Comparison of ENCODE assay signal across 19 cellular contexts in genomic region chr7:42212541-42213090, GRCh38. TPM values are rescaled to one million over a fixed set of nuclear protein-coding genes. Genes with fewer than 3 reads are reported as not detected.
DNase-seq lines count a peak whose midpoint lies in the region; ATAC-seq and TF ChIP-seq lines count a peak whose summit lies in the region.
"Had no signal": no experiment of that assay in that cellular context is flagged by ENCODE, and none has a peak within 500 bp of the region (broad histone marks: within the 10 kb centered on the region; RNA-seq: fewer than 3 reads in every experiment).

No MANE protein-coding gene starts in this region.

- H3K4me3 Mint-ChIP-seq in H9 = peak overlapping the region in 1 of 2 experiments; percentile 45; a peak in 2 of 5 replicates

- H3K23me2 ChIP-seq in H9 (ENCODE audit: insufficient read length, low read depth, low read length, poor library complexity, severe bottlenecking) = no peaks in the 10 kb centered on the region

- H3K36me3 Mint-ChIP-seq in H9 (ENCODE audit: insufficient read depth in 1 of 3, low read depth in 3 of 3) = peaks cover 0 to 4% (median 3%) of the 10 kb centered on the region in 3 experiments; a peak in 2 of 7 replicates

- no peaks in the 10 kb centered on the region for H3K27me3 Mint-ChIP-seq in H9 (ENCODE audit: low read depth)

- TF ChIP-seq CTCF in H9 (conservative IDR thresholded peaks at IDR 0.05) (no peak), left lung (IDR thresholded peaks at IDR 0.05) (no peak)

- peak; percentile 43 for DNase-seq in H9
- peak; percentile 32 for DNase-seq in iPS-NIHi7 (ENCODE audit: extremely low spot score)
- DNase-seq in putamen (ENCODE audit: low spot score) = no peak
- DNase-seq in left lung = no peak
- DNase-seq in NCI-H774 (lab: John Stamatoyannopoulos, UW) = no peak
- DNase-seq: BE2C, EL, Kasumi-1, NCI-H1417, NCI-H1694 treated with DMSO at 0.1 percent for 48 hours, NCI-H2081 treated with DMSO at 0.1 percent for 48 hours, NCI-H2171 treated with DMSO at 0.1 percent for 48 hours, NCI-H526, PC-3, Right ventricle myocardium superior had no signal

- no peak overlapping the region for H3K14ac ChIP-seq in H9 (ENCODE audit: insufficient read depth, low read length)

- H3K36me3 ChIP-seq in ectodermal cell (ENCODE audit: control insufficient read depth, insufficient read depth, low read length) (peaks cover 6% of the 10 kb centered on the region), subcutaneous abdominal adipose tissue (ENCODE audit: control insufficient read depth in 5 of 5, insufficient read depth in 5 of 5, low read length in 5 of 5) (no peaks in the 10 kb centered on the region), left lung (no peaks in the 10 kb centered on the region)
- H3K36me3 ChIP-seq: BE2C had no signal

- H2AFZ ChIP-seq in H9 (ENCODE audit: low read length) = no peak overlapping the region

- H3K4me1 ChIP-seq in H9 (ENCODE audit: insufficient read depth, low read length) (peaks cover 7% of the 10 kb centered on the region; the same call in 1 of the 2 replicates), ectodermal cell (ENCODE audit: control insufficient read depth, insufficient read depth, low read length) (peaks cover 67% of the 10 kb centered on the region), subcutaneous abdominal adipose tissue (ENCODE audit: control insufficient read depth in 5 of 5, insufficient read depth in 5 of 5, low read length in 5 of 5) (peaks cover 0 to 37% (median 8%) of the 10 kb centered on the region in 5 donors), left lung (no peaks in the 10 kb centered on the region)
- H3K4me1 ChIP-seq: A549, BE2C had no signal

- no peak overlapping the region for H2BK12ac ChIP-seq in H9 (ENCODE audit: insufficient read length, low read depth, low read length)

- no peak overlapping the region for H3K9ac ChIP-seq in H9 (ENCODE audit: extremely low read depth, insufficient read length, low read length)
- H3K9ac ChIP-seq in subcutaneous abdominal adipose tissue (ENCODE audit: low read length in 5 of 5) = no peak overlapping the region

- no peaks in the 10 kb centered on the region; the same call in 1 of the 2 replicates for H3K79me2 ChIP-seq in H9 (ENCODE audit: insufficient read depth, low read length)

- no peak overlapping the region for H3K27ac ChIP-seq in H9 (ENCODE audit: insufficient read length, low read depth, low read length)
- H3K27ac ChIP-seq in ectodermal cell (ENCODE audit: insufficient read depth, low read depth, low read length, poor library complexity, severe bottlenecking) = peak overlapping the region; percentile 81
- H3K27ac ChIP-seq in subcutaneous abdominal adipose tissue (ENCODE audit: low read depth, low read length) = peak overlapping the region; percentile 43
- no peak overlapping the region for H3K27ac ChIP-seq in left lung
- H3K27ac ChIP-seq: A549 had no signal

- H2BK5ac ChIP-seq in H9 (ENCODE audit: insufficient read length, low read length) = no peak overlapping the region

- H3K27me3 ChIP-seq in H9 (ENCODE audit: insufficient read depth, low read length) (no peaks in the 10 kb centered on the region), ectodermal cell (ENCODE audit: control insufficient read depth, insufficient read depth, low read length, poor library complexity, severe bottlenecking) (no peaks in the 10 kb centered on the region), subcutaneous abdominal adipose tissue (ENCODE audit: control insufficient read depth in 5 of 5, insufficient read depth in 4 of 5, low read length in 5 of 5) (peaks cover 0 to 2% (median 0%) of the 10 kb centered on the region in 5 donors), left lung (no peaks in the 10 kb centered on the region)

- no peak overlapping the region for H4K91ac ChIP-seq in H9 (ENCODE audit: insufficient read length, low read depth, low read length)

- no peaks in the 10 kb centered on the region for H3K9me3 Mint-ChIP-seq in H9

- H3K4ac ChIP-seq in H9 (ENCODE audit: low read depth, low read length) = no peak overlapping the region

- no peak overlapping the region for H3K23ac ChIP-seq in H9 (ENCODE audit: insufficient read length, low read depth, low read length)

- no peaks in the 10 kb centered on the region for H4K20me1 ChIP-seq in H9 (ENCODE audit: control insufficient read depth, insufficient read depth, insufficient read length)

- no peak overlapping the region for H2BK15ac ChIP-seq in H9 (ENCODE audit: low read depth, low read length)

- H2BK20ac ChIP-seq in H9 (ENCODE audit: low read depth, low read length, poor library complexity, severe bottlenecking) = no peak overlapping the region

- peak overlapping the region; percentile 41 to 84 (median 74) for H3K27ac Mint-ChIP-seq in H9

- H3K4me1 Mint-ChIP-seq in H9 = peaks cover 55 to 63% of the 10 kb centered on the region in 2 experiments

- H4K5ac ChIP-seq in H9 (ENCODE audit: insufficient read length, low read depth, low read length) = no peak overlapping the region

- no peaks in the 10 kb centered on the region for H3K9me3 ChIP-seq in H9 (ENCODE audit: control insufficient read depth, low read depth, low read length)
- H3K9me3 ChIP-seq in ectodermal cell (ENCODE audit: control insufficient read depth, low read length) = no peaks in the 10 kb centered on the region
- H3K9me3 ChIP-seq in subcutaneous abdominal adipose tissue (ENCODE audit: control insufficient read depth in 5 of 5, low read length in 5 of 5) = no peaks in the 10 kb centered on the region
- no peaks in the 10 kb centered on the region for H3K9me3 ChIP-seq in left lung
- H3K9me3 ChIP-seq: A549, BE2C had no signal

- no peak overlapping the region for H3K4me2 ChIP-seq in H9 (ENCODE audit: insufficient read depth, insufficient read length, low read length)
- H3K4me2 ChIP-seq: A549 had no signal

- no peak overlapping the region for H3K56ac ChIP-seq in H9 (ENCODE audit: insufficient read length, low read depth, low read length)

- H3K79me1 ChIP-seq in H9 (ENCODE audit: insufficient read depth, low read depth, low read length, poor library complexity, severe bottlenecking) = no peaks in the 10 kb centered on the region

- intact Hi-C loops in left lung (cut with DNase I) = no loop called here

- H2AK5ac ChIP-seq in H9 (ENCODE audit: insufficient read length, low read length) = no peak overlapping the region

- ATAC-seq in left lung (no peak), GM18873 (IDR thresholded peaks at IDR 0.05; ENCODE audit: low FRiP score, unreplicated experiment) (no peak)
- ATAC-seq: A549, PC-3 had no signal

- H3K18ac ChIP-seq in H9 (ENCODE audit: insufficient read length, low read depth, low read length) = no peak overlapping the region

- no peak overlapping the region for H3K4me3 ChIP-seq in ectodermal cell (ENCODE audit: insufficient read depth, low read depth, low read length)
- H3K4me3 ChIP-seq in subcutaneous abdominal adipose tissue (ENCODE audit: low read depth in 1 of 5, low read length in 5 of 5) = no peak overlapping the region
- no peak overlapping the region for H3K4me3 ChIP-seq in left lung
- H3K4me3 ChIP-seq: A549 had no signal

- H3T11ph ChIP-seq in H9 (ENCODE audit: low read length) = no peak overlapping the region

- H2BK120ac ChIP-seq in H9 (ENCODE audit: low read depth, low read length, poor library complexity, severe bottlenecking) = no peak overlapping the region

- no peak overlapping the region for H4K8ac ChIP-seq in H9 (replicated peaks; ENCODE audit: insufficient read length, low read depth, low read length)

- no CpG with 5 or more reads among the region's 8 CpGs for WGBS in H9 (ENCODE audit: extremely low coverage, insufficient read length, low lambda C conversion rate)
- WGBS in ectodermal cell, 2 experiments = 42 to 45% methylated on average over 6 to 8 of the region's 8 CpGs

RNA-seq across cellular contexts. Expression of gene GLI3, which starts 24.4 kb away (rescaled TPM):
- total RNA-seq in H9 (2021) (43.0 and 45.0 TPM in 2 replicates), left lung (10 to 100 TPM; 20.3 to 29.5 TPM)
- polyA plus RNA-seq in ectodermal cell (2013, experiment 1 of 4) = 200 TPM
- polyA plus RNA-seq in ectodermal cell (2013, experiment 2 of 4) = 235 TPM
- 110 TPM for polyA plus RNA-seq in ectodermal cell (2013, experiment 3 of 4)
- polyA plus RNA-seq in ectodermal cell (2013, experiment 4 of 4) = 128 TPM

Comparison
In these comparisons a context has a peak if more than half of its experiments do, and no peak if none do; other contexts are left out.
1. DNase-seq: peak in H9 (single experiment) and iPS-NIHi7 (single experiment); none in putamen (single experiment), left lung (0 of 2) and NCI-H774 (single experiment).
2. H3K27ac ChIP-seq: peak in ectodermal cell (single experiment) and subcutaneous abdominal adipose tissue (single experiment); none in H9 (single experiment) and left lung (0 of 2).